8 cellular contexts compared by ENCODE assay signal in the genomic region with DNA sequence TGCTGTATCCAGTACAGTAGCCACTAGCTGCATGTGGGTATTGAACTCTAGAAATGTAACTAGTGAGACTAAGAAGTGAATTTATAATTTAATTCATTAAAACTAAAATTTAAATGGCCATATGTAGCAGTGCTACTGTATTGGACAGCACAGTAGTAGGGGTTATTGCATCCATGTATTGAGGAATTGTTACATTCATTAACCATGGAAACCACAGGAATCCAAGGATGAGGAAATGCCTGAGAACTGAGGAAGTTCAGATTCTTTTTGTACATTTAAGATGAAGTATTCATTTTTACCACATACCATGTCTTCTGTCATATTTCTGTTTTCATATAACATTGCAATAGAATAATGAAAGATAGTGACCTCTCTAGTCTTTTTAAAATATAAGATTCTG. TPM values are rescaled to one million over a fixed set of nuclear protein-coding genes. Genes with fewer than 3 reads are reported as not detected.
A peak's percentile ranks its signal among the peaks of the same experiment; 100 is the strongest.
DNase-seq lines count a peak whose midpoint lies in the region; ATAC-seq and TF ChIP-seq lines count a peak whose summit lies in the region.

No MANE protein-coding gene starts in this region.

- CTCF ChIA-PET in SK-N-SH (lab: Yijun Ruan, JAX): interaction anchor here (1.3 kb wide), 1 partner anchor 21 kb away, joined by 3 read pairs; no protein-coding TSS in a partner anchor

- no peak for TF ChIP-seq EP300 in SK-N-SH (IDR thresholded peaks at IDR 0.05; ENCODE audit: borderline replicate concordance in 1 of 2, low read depth in 1 of 2, low read length in 1 of 2)

- peaks cover 67% of the 10 kb centered on the region for H3K36me3 Mint-ChIP-seq in activated T-cell treated with anti-CD3 and anti-CD28 coated beads, Interleukin-2, amount 50 U/mL, for 24 hours (ENCODE audit: low read depth)
- peaks cover 40% of the 10 kb centered on the region for H3K36me3 Mint-ChIP-seq in stimulated activated memory B cell treated with anti-CD40 and anti-IgM and Interleukin-4, amounts not matched to agents 10 μg/mL and 1 μg/mL and 100 μg/mL, for 72 hours

- ATAC-seq in stimulated activated memory B cell treated with anti-CD40 and anti-IgM and Interleukin-4, amounts not matched to agents 10 μg/mL and 1 μg/mL and 100 μg/mL, for 72 hours: no peak

- peaks cover 6% of the 10 kb centered on the region; the same call in 1 of the 2 replicates for H3K9me3 ChIP-seq in SK-N-SH

- H3K4me1 Mint-ChIP-seq in activated T-cell treated with anti-CD3 and anti-CD28 coated beads, Interleukin-2, amount 50 U/mL, for 24 hours (ENCODE audit: low read depth): peaks cover 55% of the 10 kb centered on the region
- H3K4me1 Mint-ChIP-seq in stimulated activated memory B cell treated with anti-CD40 and anti-IgM and Interleukin-4, amounts not matched to agents 10 μg/mL and 1 μg/mL and 100 μg/mL, for 72 hours: peaks cover 63% of the 10 kb centered on the region

- H3K4me2 ChIP-seq in SK-N-SH: peak overlapping the region; percentile 75

- no peak for DNase-seq in activated T-cell treated with anti-CD3 and anti-CD28 coated beads, Interleukin-2, amount 50 U/mL, for 24 hours
- no peak for DNase-seq in activated T-cell treated with anti-CD3 and anti-CD28 coated beads, Interleukin-2, amount 50 U/mL, for 1 hour
- no peak for DNase-seq in SK-N-SH
- DNase-seq in fibroblast of peridontal ligament (ENCODE audit: extremely low read depth): peak; percentile 88
- no peak for DNase-seq in NCI-H526 (lab: John Stamatoyannopoulos, UW)
- DNase-seq in inferior parietal cortex (ENCODE audit: extremely low spot score): no peak
- no peak for DNase-seq in germinal center (ENCODE audit: low spot score)

- peak overlapping the region; percentile 92 for H3K4me3 Mint-ChIP-seq in activated T-cell treated with anti-CD3 and anti-CD28 coated beads, Interleukin-2, amount 50 U/mL, for 24 hours
- peak overlapping the region; percentile 43 for H3K4me3 Mint-ChIP-seq in stimulated activated memory B cell treated with anti-CD40 and anti-IgM and Interleukin-4, amounts not matched to agents 10 μg/mL and 1 μg/mL and 100 μg/mL, for 72 hours

- H3F3A ChIP-seq in SK-N-SH (replicated peaks; ENCODE audit: insufficient read depth): peaks cover 29% of the 10 kb centered on the region

- H3K27ac ChIP-seq in SK-N-SH (ENCODE audit: low read depth in 2 of 2, low read length in 1 of 2): peak overlapping the region; percentile 29 to 78; a peak in 3 of 4 replicates

- peak overlapping the region; percentile 86 to 87; a peak in 2 of 4 replicates for H3K4me3 ChIP-seq in SK-N-SH (ENCODE audit: low read depth in 2 of 2, low read length in 1 of 2)

- no peak overlapping the region for H2AFZ ChIP-seq in SK-N-SH (ENCODE audit: low read depth)

- no peaks in the 10 kb centered on the region for H3K9me3 Mint-ChIP-seq in activated T-cell treated with anti-CD3 and anti-CD28 coated beads, Interleukin-2, amount 50 U/mL, for 24 hours
- H3K9me3 Mint-ChIP-seq in stimulated activated memory B cell treated with anti-CD40 and anti-IgM and Interleukin-4, amounts not matched to agents 10 μg/mL and 1 μg/mL and 100 μg/mL, for 72 hours: no peaks in the 10 kb centered on the region

- peaks cover 3 to 29% of the 10 kb centered on the region in 2 experiments for H3K36me3 ChIP-seq in SK-N-SH (replicated peaks in 1 of 2; ENCODE audit: control insufficient read depth in 1 of 2, insufficient read depth in 2 of 2, low read length in 1 of 2)

- peak overlapping the region; percentile 96 for H3K9ac ChIP-seq in SK-N-SH

- H3K27me3 Mint-ChIP-seq in activated T-cell treated with anti-CD3 and anti-CD28 coated beads, Interleukin-2, amount 50 U/mL, for 24 hours: no peaks in the 10 kb centered on the region
- no peaks in the 10 kb centered on the region for H3K27me3 Mint-ChIP-seq in stimulated activated memory B cell treated with anti-CD40 and anti-IgM and Interleukin-4, amounts not matched to agents 10 μg/mL and 1 μg/mL and 100 μg/mL, for 72 hours

- H3K9me2 ChIP-seq in SK-N-SH: no peaks in the 10 kb centered on the region

- TF ChIP-seq CTCF in SK-N-SH (IDR thresholded peaks at IDR 0.05): no peak

- H3K79me2 ChIP-seq in SK-N-SH (ENCODE audit: insufficient read depth): peaks cover 76% of the 10 kb centered on the region

- H3K27ac Mint-ChIP-seq in activated T-cell treated with anti-CD3 and anti-CD28 coated beads, Interleukin-2, amount 50 U/mL, for 24 hours: no peak overlapping the region
- no peak overlapping the region for H3K27ac Mint-ChIP-seq in stimulated activated memory B cell treated with anti-CD40 and anti-IgM and Interleukin-4, amounts not matched to agents 10 μg/mL and 1 μg/mL and 100 μg/mL, for 72 hours

- peaks cover 24% of the 10 kb centered on the region for H4K20me1 ChIP-seq in SK-N-SH (ENCODE audit: insufficient read depth)

- POLR2A ChIA-PET in SK-N-SH (lab: Yijun Ruan, JAX): no interaction called here

- H3K27me3 ChIP-seq in SK-N-SH (ENCODE audit: insufficient read depth): no peaks in the 10 kb centered on the region

- TF ChIP-seq RAD21 in SK-N-SH (IDR thresholded peaks at IDR 0.05; ENCODE audit: low read length): no peak

- H3K4me1 ChIP-seq in SK-N-SH (ENCODE audit: control insufficient read depth in 1 of 2, insufficient read depth in 2 of 2, low read depth in 1 of 2, low read length in 1 of 2): peaks cover 0 to 6% of the 10 kb centered on the region in 2 experiments; a peak in 2 of 4 replicates

TF ChIP-seq in SK-N-SH, 30 proteins besides CTCF, POLR2A, EP300 and RAD21:
- TF ChIP-seq TCF12 (IDR thresholded peaks at IDR 0.05): peak; percentile 34; the same call in 1 of the 2 replicates
- peak; percentile 26; the same call in 1 of the 2 replicates for TF ChIP-seq ELF1 (IDR thresholded peaks at IDR 0.05)
- no peak for TF ChIP-seq MXI1 (IDR thresholded peaks at IDR 0.05; ENCODE audit: low read depth, low read length)

RNA-seq across cellular contexts. Expression of gene MTF2, which starts 2.6 kb away (rescaled TPM):
- 11.9 and 15.3 TPM in 2 replicates for polyA plus RNA-seq in SK-N-SH (2012; rRNA removed)
- polyA plus RNA-seq in SK-N-SH (2012; cell fraction: cytosol; rRNA removed): 16.1 and 16.2 TPM in 2 replicates
- 6.3 and 12.7 TPM in 2 replicates for polyA plus RNA-seq in SK-N-SH (2012; cell fraction: nucleus; rRNA removed)
